Comparison of ENCODE assay signal across 24 cellular contexts in the genomic region with DNA sequence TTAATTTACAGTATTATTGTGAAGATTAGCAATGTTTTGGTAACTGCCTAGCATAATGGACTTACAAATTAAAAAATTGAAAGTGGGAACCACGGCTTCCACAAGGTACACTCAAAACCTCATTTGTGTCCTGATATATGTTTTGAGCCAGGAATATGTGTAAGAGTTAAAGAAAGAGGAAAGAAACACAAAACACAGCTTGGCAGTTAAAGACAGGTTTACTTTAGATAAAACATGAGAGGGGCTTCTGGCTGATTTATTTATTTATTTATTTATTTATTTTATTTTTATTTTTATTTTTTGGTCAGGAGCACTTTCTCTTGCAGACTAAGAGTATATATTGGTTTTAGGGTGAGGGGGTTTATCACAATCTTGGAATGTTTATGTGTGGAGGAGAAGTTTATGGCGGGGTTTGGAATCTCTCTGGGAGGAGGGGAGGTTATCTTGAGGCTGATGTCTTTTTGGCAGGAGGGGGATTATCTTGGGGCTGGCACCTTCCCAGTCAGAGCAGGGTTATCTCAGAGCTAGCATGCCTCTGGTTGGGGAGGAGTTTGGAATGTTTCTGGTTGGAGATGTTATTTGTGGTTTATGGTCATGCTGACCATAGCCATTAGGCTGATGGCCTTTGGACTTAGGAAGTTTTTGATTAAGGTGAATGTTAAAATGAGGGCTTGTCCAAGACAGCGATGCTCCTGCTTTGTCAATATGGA.
A peak's percentile ranks its signal among the peaks of the same experiment; 100 is the strongest.
DNase-seq lines count a peak whose midpoint lies in the region; ATAC-seq and TF ChIP-seq lines count a peak whose summit lies in the region.
"Had no signal": no experiment of that assay in that cellular context is flagged by ENCODE, and none has a peak within 500 bp of the region (broad histone marks: within the 10 kb centered on the region; RNA-seq: fewer than 3 reads in every experiment).

No MANE protein-coding gene starts in this region.

- DNase-seq in T-helper 1 cell (no peak), amniotic epithelial cell (ENCODE audit: low read depth) (peak; percentile 22), mucosa of descending colon (no peak), HUDEP-2 (lab: John Stamatoyannopoulos, UW; ENCODE audit: unreplicated experiment in 76 of 76) (no peak), NCI-H2081 (lab: John Stamatoyannopoulos, UW) (no peak)
- DNase-seq in activated CD4-positive, alpha-beta T cell treated with anti-CD3 and anti-CD28 coated beads, Interleukin-2, amount 10 ng/mL, durations not matched to agents 7 days and 5 days, result no peak
- DNase-seq: 8988T; ACHN; BE2C; CD8-positive, alpha-beta memory T cell; NCI-H1048; NCI-H1417 treated with DMSO at 0.1 percent for 48 hours; NCI-H1694 treated with DMSO at 0.1 percent for 48 hours; NCI-H446; NCI-H526; PC-9; SJCRH30 had no signal

- H3K27ac ChIP-seq in HEK293 (ENCODE audit: extremely low read depth, low read depth, low read length), result no peak overlapping the region
- H3K27ac ChIP-seq: KMS-11, PC-9, SJCRH30 had no signal

- H3K36me3 ChIP-seq in HEK293 (ENCODE audit: control insufficient read depth in 2 of 2, insufficient read depth in 1 of 2, low read length in 2 of 2) (no peaks in the 10 kb centered on the region), mucosa of descending colon (ENCODE audit: low read depth) (no peaks in the 10 kb centered on the region)
- H3K36me3 ChIP-seq: BE2C, SJCRH30 had no signal

- H3K4me1 ChIP-seq in HEK293 (ENCODE audit: control insufficient read depth, insufficient read depth, low read length) (no peaks in the 10 kb centered on the region), mucosa of descending colon (ENCODE audit: low read depth) (peaks cover 14% of the 10 kb centered on the region)
- H3K4me1 ChIP-seq: BE2C, SJCRH30 had no signal

- no peak overlapping the region for H3K4me3 Mint-ChIP-seq in T-helper 1 cell treated with Interleukin-12 subunit alpha and Interleukin-12 subunit beta and Interleukin-4 antibody, amounts not matched to agents 30 μg/mL and 1 μg/mL, for 36 hours
- no peak overlapping the region for H3K4me3 Mint-ChIP-seq in activated CD4-positive, alpha-beta T cell treated with anti-CD3 and anti-CD28 coated beads, Interleukin-2, amount 10 ng/mL, durations not matched to agents 7 days and 5 days
- H3K4me3 Mint-ChIP-seq: CD8-positive, alpha-beta memory T cell; IgD-negative memory B cell had no signal

- H3K9me3 Mint-ChIP-seq in T-helper 1 cell treated with Interleukin-12 subunit alpha and Interleukin-12 subunit beta and Interleukin-4 antibody, amounts not matched to agents 30 μg/mL and 1 μg/mL, for 36 hours, result no peaks in the 10 kb centered on the region
- H3K9me3 Mint-ChIP-seq in activated CD4-positive, alpha-beta T cell treated with anti-CD3 and anti-CD28 coated beads, Interleukin-2, amount 10 ng/mL, durations not matched to agents 7 days and 5 days, result no peaks in the 10 kb centered on the region
- H3K9me3 Mint-ChIP-seq: CD8-positive, alpha-beta memory T cell; IgD-negative memory B cell had no signal

- H3K36me3 Mint-ChIP-seq in T-helper 1 cell treated with Interleukin-12 subunit alpha and Interleukin-12 subunit beta and Interleukin-4 antibody, amounts not matched to agents 30 μg/mL and 1 μg/mL, for 36 hours (ENCODE audit: low read depth), result no peaks in the 10 kb centered on the region
- H3K36me3 Mint-ChIP-seq in activated CD4-positive, alpha-beta T cell treated with anti-CD3 and anti-CD28 coated beads, Interleukin-2, amount 10 ng/mL, durations not matched to agents 7 days and 5 days (ENCODE audit: low read depth), result no peaks in the 10 kb centered on the region
- H3K36me3 Mint-ChIP-seq: CD14-positive monocyte; CD8-positive, alpha-beta memory T cell; IgD-negative memory B cell had no signal

- intact Hi-C loops in mucosa of descending colon (cut with DNase I, micrococcal nuclease), result no loop called here

- peak overlapping the region; percentile 62 for H3K27ac Mint-ChIP-seq in T-helper 1 cell treated with Interleukin-12 subunit alpha and Interleukin-12 subunit beta and Interleukin-4 antibody, amounts not matched to agents 30 μg/mL and 1 μg/mL, for 36 hours
- H3K27ac Mint-ChIP-seq in activated CD4-positive, alpha-beta T cell treated with anti-CD3 and anti-CD28 coated beads, Interleukin-2, amount 10 ng/mL, durations not matched to agents 7 days and 5 days, result no peak overlapping the region
- H3K27ac Mint-ChIP-seq: IgD-negative memory B cell had no signal

- peak; percentile 10 for ATAC-seq in mucosa of descending colon
- ATAC-seq: Right ventricle myocardium inferior, SK-N-SH treated with all-trans-retinoic acid at 6 μM for 48 hours had no signal

- TF ChIP-seq CTCF in HEK293 (tag by site-specific recombination; IDR thresholded peaks at IDR 0.05) (no peak), mucosa of descending colon (IDR thresholded peaks at IDR 0.05) (no peak)

- H3K27me3 Mint-ChIP-seq in T-helper 1 cell treated with Interleukin-12 subunit alpha and Interleukin-12 subunit beta and Interleukin-4 antibody, amounts not matched to agents 30 μg/mL and 1 μg/mL, for 36 hours (ENCODE audit: low read depth), result peaks cover 11% of the 10 kb centered on the region
- peaks cover 2% of the 10 kb centered on the region for H3K27me3 Mint-ChIP-seq in activated CD4-positive, alpha-beta T cell treated with anti-CD3 and anti-CD28 coated beads, Interleukin-2, amount 10 ng/mL, durations not matched to agents 7 days and 5 days
- H3K27me3 Mint-ChIP-seq: CD8-positive, alpha-beta memory T cell had no signal

- CTCF ChIA-PET in HEK293 (lab: Yijun Ruan, JAX), result interaction anchor here (0.6 kb wide), 1 partner anchor 234 kb away, joined by 3 read pairs; no protein-coding TSS in a partner anchor
- CTCF ChIA-PET in activated CD4-positive, alpha-beta T cell treated with anti-CD3 and anti-CD28 coated beads, Interleukin-2, amount 10 ng/mL, durations not matched to agents 7 days and 5 days (lab: Charles Lee), result no interaction called here

- H3K4me1 Mint-ChIP-seq in T-helper 1 cell treated with Interleukin-12 subunit alpha and Interleukin-12 subunit beta and Interleukin-4 antibody, amounts not matched to agents 30 μg/mL and 1 μg/mL, for 36 hours (ENCODE audit: low read depth), result peaks cover 7% of the 10 kb centered on the region
- H3K4me1 Mint-ChIP-seq in activated CD4-positive, alpha-beta T cell treated with anti-CD3 and anti-CD28 coated beads, Interleukin-2, amount 10 ng/mL, durations not matched to agents 7 days and 5 days, result peaks cover 11% of the 10 kb centered on the region
- H3K4me1 Mint-ChIP-seq: CD14-positive monocyte; CD8-positive, alpha-beta memory T cell; IgD-negative memory B cell had no signal

- H3K4me3 ChIP-seq in HEK293 (ENCODE audit: low read depth, low read length) (no peak overlapping the region), mucosa of descending colon (no peak overlapping the region)
- H3K4me3 ChIP-seq: PC-9, SJCRH30 had no signal

- POLR2A ChIA-PET in HEK293 (lab: Yijun Ruan, JAX), result no interaction called here
- POLR2A ChIA-PET in activated CD4-positive, alpha-beta T cell treated with anti-CD3 and anti-CD28 coated beads, Interleukin-2, amount 10 ng/mL, durations not matched to agents 7 days and 5 days (lab: Charles Lee), result no interaction called here

- H3K9me3 ChIP-seq in HEK293 (ENCODE audit: control insufficient read depth, insufficient read depth, low read depth, low read length) (0 out of 2 replicates have a peak, but pooled peaks cover 2% of the 10 kb centered on the region), mucosa of descending colon (no peaks in the 10 kb centered on the region)
- H3K9me3 ChIP-seq: BE2C had no signal

TF ChIP-seq in HEK293, 187 proteins besides CTCF, POLR2A, EP300 and RAD21:
- TF ChIP-seq, protein P1, sequence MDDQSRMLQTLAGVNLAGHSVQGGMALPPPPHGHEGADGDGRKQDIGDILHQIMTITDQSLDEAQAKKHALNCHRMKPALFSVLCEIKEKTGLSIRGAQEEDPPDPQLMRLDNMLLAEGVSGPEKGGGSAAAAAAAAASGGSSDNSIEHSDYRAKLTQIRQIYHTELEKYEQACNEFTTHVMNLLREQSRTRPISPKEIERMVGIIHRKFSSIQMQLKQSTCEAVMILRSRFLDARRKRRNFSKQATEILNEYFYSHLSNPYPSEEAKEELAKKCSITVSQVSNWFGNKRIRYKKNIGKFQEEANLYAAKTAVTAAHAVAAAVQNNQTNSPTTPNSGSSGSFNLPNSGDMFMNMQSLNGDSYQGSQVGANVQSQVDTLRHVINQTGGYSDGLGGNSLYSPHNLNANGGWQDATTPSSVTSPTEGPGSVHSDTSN (CRISPR knock-in tag; IDR thresholded peaks at IDR 0.05), result no peak
- TF ChIP-seq SETDB1 (IDR thresholded peaks at IDR 0.05; ENCODE audit: insufficient read length, low read length) (peak; percentile 59), ZNF701 (tag by site-specific recombination; IDR thresholded peaks at IDR 0.05) (no peak), ZNF398 (tag by site-specific recombination; IDR thresholded peaks at IDR 0.05) (no peak), ZNF510 (tag by site-specific recombination; IDR thresholded peaks at IDR 0.05; ENCODE audit: insufficient replicate concordance) (peak; percentile 46)
TF ChIP-seq in HEK293: peak in this region for 2.
